Comparison of ENCODE assay signal across 1 cellular context in the genomic region with DNA sequence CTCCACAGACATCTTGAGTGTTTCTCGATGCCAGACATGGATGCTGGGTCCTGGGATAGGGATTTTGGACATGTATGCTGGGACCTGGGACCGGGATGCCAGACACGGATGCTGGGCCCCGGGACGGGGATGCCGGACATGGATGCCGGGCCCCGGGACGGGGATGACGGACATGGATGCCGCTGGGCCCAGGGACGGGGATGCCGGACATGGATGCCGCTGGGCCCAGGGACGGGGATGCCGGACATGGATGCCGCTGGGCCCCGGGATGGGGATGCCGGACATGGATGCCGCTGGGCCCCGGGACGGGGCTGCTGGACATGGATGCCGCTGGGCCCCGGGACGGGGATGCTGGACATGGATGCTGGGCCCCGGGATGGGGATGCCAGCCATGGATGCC.
TF ChIP-seq lines count a peak whose summit lies in the region.

No MANE protein-coding gene starts in this region.

TF ChIP-seq in IMR-90, 13 proteins besides CTCF, POLR2A, EP300 and RAD21:
- TF ChIP-seq SMC3 (IDR thresholded peaks at IDR 0.05; ENCODE audit: low read depth, low read length) (no peak), RFX5 (IDR thresholded peaks at IDR 0.05; ENCODE audit: low read depth, low read length) (no peak), NFE2L2 (IDR thresholded peaks at IDR 0.05; ENCODE audit: low read depth, low read length) (no peak)
